ENCODE assay signal across 8 cellular contexts in the genomic region with DNA sequence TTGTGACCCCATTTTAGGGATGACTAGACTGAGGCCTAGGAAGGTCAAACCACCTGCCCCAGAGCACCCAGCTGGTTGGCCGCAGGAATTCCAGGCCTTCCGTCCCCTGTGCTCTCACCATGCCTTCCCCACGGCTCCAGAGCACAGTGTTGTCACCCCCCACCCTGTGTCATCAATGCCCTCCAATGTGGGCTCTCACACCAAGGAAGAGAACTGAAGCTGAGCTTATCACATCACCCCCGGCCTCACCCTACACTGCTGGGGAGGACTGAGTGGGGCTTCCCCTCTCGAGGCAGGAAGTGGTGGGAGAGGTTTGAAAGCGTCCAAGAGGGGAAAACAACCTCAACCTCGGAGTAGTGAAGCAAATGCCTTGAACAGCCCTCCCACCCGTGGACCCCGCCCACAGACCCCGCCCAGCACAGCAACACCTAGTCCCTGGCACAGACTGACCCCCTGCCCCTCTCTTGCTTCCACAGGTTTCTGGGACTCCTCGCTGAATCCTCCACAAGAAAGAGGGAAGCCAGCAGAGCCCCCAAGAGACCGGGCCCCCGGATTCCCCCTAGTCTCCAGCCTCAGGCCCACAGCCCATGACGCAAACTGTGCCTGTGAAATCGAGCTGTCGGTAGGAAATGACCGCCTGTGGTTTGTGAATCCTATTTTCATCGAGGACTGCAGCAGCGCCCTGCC.
DNase-seq lines count a peak whose midpoint lies in the region; ATAC-seq and TF ChIP-seq lines count a peak whose summit lies in the region.

No MANE protein-coding gene starts in this region.

- peak; percentile 86 for ATAC-seq in DND-41 (ENCODE audit: insufficient read depth, low read depth)
- ATAC-seq in GM21619 (IDR thresholded peaks at IDR 0.05; ENCODE audit: unreplicated experiment) = peak; percentile 69
- ATAC-seq in lower lobe of right lung = peak; percentile 59 to 60

- POLR2A ChIA-PET in A673 (lab: Charles Lee; ENCODE audit: low non-redundant PET) = no interaction called here

- no peak overlapping the region for H3K4me3 ChIP-seq in DND-41 (ENCODE audit: low read depth in 1 of 2, low read length in 2 of 2)
- H3K4me3 ChIP-seq in NB4 (ENCODE audit: low read depth, low read length) = peak overlapping the region; percentile 11
- peak overlapping the region; percentile 58 for H3K4me3 ChIP-seq in lower lobe of right lung
- H3K4me3 ChIP-seq in A673 (ENCODE audit: low read depth, low read length, poor library complexity, severe bottlenecking) = no peak overlapping the region

- TF ChIP-seq CTCF in DND-41 (IDR thresholded peaks at IDR 0.05; ENCODE audit: borderline replicate concordance, extremely low read depth, low read length, poor library complexity, severe bottlenecking) (no peak), NB4 (IDR thresholded peaks at IDR 0.05; ENCODE audit: low read depth, low read length) (no peak), lower lobe of right lung (IDR thresholded peaks at IDR 0.05) (no peak), A673 (conservative IDR thresholded peaks at IDR 0.05; ENCODE audit: low read depth, low read length) (no peak)

- no peaks in the 10 kb centered on the region for H3K79me2 ChIP-seq in DND-41 (ENCODE audit: insufficient read depth, low read length)

- H3K9me3 ChIP-seq in DND-41 (ENCODE audit: insufficient read depth, low read length, severe bottlenecking) (no peaks in the 10 kb centered on the region), lower lobe of right lung (no peaks in the 10 kb centered on the region), A673 (ENCODE audit: low read depth, low read length, poor library complexity, severe bottlenecking) (no peaks in the 10 kb centered on the region)

- no peaks in the 10 kb centered on the region for H4K20me1 ChIP-seq in DND-41 (ENCODE audit: insufficient read depth, low read length)

- H2AFZ ChIP-seq in DND-41 (ENCODE audit: low read depth, low read length) = no peak overlapping the region

- H3K9ac ChIP-seq in DND-41 (ENCODE audit: low read depth, low read length) = no peak overlapping the region

- no peak overlapping the region for H3K27ac ChIP-seq in DND-41 (ENCODE audit: low read length)
- peak overlapping the region; percentile 81 for H3K27ac ChIP-seq in lower lobe of right lung
- no peak overlapping the region for H3K27ac ChIP-seq in A673 (ENCODE audit: low read depth, low read length, poor library complexity, severe bottlenecking)

- H3K4me1 ChIP-seq in DND-41 (ENCODE audit: insufficient read depth, low read length) = no peaks in the 10 kb centered on the region
- peaks cover 59% of the 10 kb centered on the region for H3K4me1 ChIP-seq in lower lobe of right lung
- no peaks in the 10 kb centered on the region for H3K4me1 ChIP-seq in A673 (ENCODE audit: insufficient read depth, low read length, poor library complexity, severe bottlenecking)

- no peak for TF ChIP-seq POLR2A in NB4 (IDR thresholded peaks at IDR 0.05; ENCODE audit: extremely low read depth, insufficient read length)

- DNase-seq in DND-41 (peak; percentile 44), NB4 (ENCODE audit: low read depth) (peak; percentile 92), activated T-helper 1 cell treated with Interleukin-2 at 50 U/mL for 16 hours (ENCODE audit: low read depth) (peak; percentile 68), lower lobe of right lung (peak; percentile 86), NCI-H128 (lab: John Stamatoyannopoulos, UW; ENCODE audit: unreplicated experiment) (no peak), A673 (ENCODE audit: low spot score) (no peak)
- DNase-seq in stimulated activated naive CD4-positive, alpha-beta T cell (lab: John Stamatoyannopoulos, UW) = peak; percentile 69 to 86 (median 80)

- H3K27me3 ChIP-seq in DND-41 (ENCODE audit: insufficient read depth, low read length, poor library complexity) (no peaks in the 10 kb centered on the region), lower lobe of right lung (ENCODE audit: low read depth) (no peaks in the 10 kb centered on the region), A673 (replicated peaks; ENCODE audit: insufficient read depth, low read depth, low read length, poor library complexity) (no peaks in the 10 kb centered on the region)

- no TSS peak for BruUV-seq in A673 (replicated peaks; lab: Mats Ljungman, UMichigan)

- no peaks in the 10 kb centered on the region for H3K36me3 ChIP-seq in DND-41 (ENCODE audit: insufficient read depth, low read length)
- H3K36me3 ChIP-seq in lower lobe of right lung = peaks cover 18% of the 10 kb centered on the region
- H3K36me3 ChIP-seq in A673 (ENCODE audit: insufficient read depth, low read length, poor library complexity, severe bottlenecking) = no peaks in the 10 kb centered on the region

- intact Hi-C loops in lower lobe of right lung (cut with DNase I) (no loop called here), A673 (cut with micrococcal nuclease; ENCODE audit: unreplicated experiment) (no loop called here)

- CTCF ChIA-PET in A673 (lab: Charles Lee) = no interaction called here

- no peak overlapping the region for H3K4me2 ChIP-seq in DND-41 (ENCODE audit: insufficient read depth, low read length)

Comparison
In these comparisons a context has a peak if more than half of its experiments do, and no peak if none do; other contexts are left out.
1. DNase-seq: peak in DND-41 (single experiment), NB4 (single experiment), activated T-helper 1 cell treated with Interleukin-2 at 50 U/mL for 16 hours (single experiment), lower lobe of right lung (single experiment) and stimulated activated naive CD4-positive, alpha-beta T cell (6 of 6); none in NCI-H128 (single experiment) and A673 (single experiment).
2. H3K4me3 ChIP-seq: peak in NB4 (single experiment) and lower lobe of right lung (single experiment); none in DND-41 (0 of 2) and A673 (single experiment).
3. Peak in every context shown above with its lines, with median percentiles within 50 percentile points of each other: ATAC-seq.